ENCODE assay signal across 8 cellular contexts in the genomic region with DNA sequence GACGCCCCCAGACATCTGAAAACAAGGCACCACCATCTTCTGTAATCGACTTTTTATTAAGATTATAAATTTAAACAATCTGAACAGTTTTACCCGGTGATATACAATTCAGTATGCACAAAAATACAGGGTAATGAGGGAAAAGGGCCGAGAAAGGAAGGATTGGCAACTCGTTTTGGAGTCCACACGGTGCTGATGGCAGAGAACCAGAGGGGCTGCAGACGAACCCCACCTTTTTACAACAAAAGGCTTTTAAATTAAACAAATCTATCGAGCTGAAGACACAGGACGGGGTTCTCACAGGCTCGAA. TPM values are rescaled to one million over a fixed set of nuclear protein-coding genes. Genes with fewer than 3 reads are reported as not detected.
DNase-seq lines count a peak whose midpoint lies in the region; ATAC-seq, FAIRE-seq and TF ChIP-seq lines count a peak whose summit lies in the region.

No MANE protein-coding gene starts in this region.

- H3K27me3 Mint-ChIP-seq in Caco-2 (ENCODE audit: insufficient read depth, unreplicated experiment) = no peaks in the 10 kb centered on the region

- peaks cover 24% of the 10 kb centered on the region for H3K4me1 ChIP-seq in Caco-2
- peaks cover 23% of the 10 kb centered on the region for H3K4me1 ChIP-seq in Panc1 (ENCODE audit: control insufficient read depth, insufficient read depth, low read length)
- H3K4me1 ChIP-seq in pancreas = peaks cover 0 to 11% (median 7%) of the 10 kb centered on the region in 3 donors

- intact Hi-C loops in Caco-2 (cut with micrococcal nuclease; ENCODE audit: unreplicated experiment) (loop anchor here (1.0 to 10.0 kb wide), 4 partner anchors 36 to 439 kb away; no protein-coding TSS in a partner anchor), Panc1 (cut with micrococcal nuclease; ENCODE audit: unreplicated experiment) (loop anchor here (5.0 kb wide), 3 partner anchors 162 to 432 kb away; no protein-coding TSS in a partner anchor), pancreas (cut with DNase I) (loop anchor here in 2 of 3 donors (10.0 kb wide), 4 partner anchors 149 to 439 kb away; no protein-coding TSS in a partner anchor)

- H3K4me1 Mint-ChIP-seq in Caco-2 (ENCODE audit: low read depth, unreplicated experiment) = peaks cover 11% of the 10 kb centered on the region

- H3K9me3 ChIP-seq in Caco-2 (no peaks in the 10 kb centered on the region), Panc1 (ENCODE audit: control insufficient read depth, insufficient read depth, low read depth, low read length) (no peaks in the 10 kb centered on the region), pancreas (no peaks in the 10 kb centered on the region)

- no peak for TF ChIP-seq CTCF in Caco-2 (IDR thresholded peaks at IDR 0.05; ENCODE audit: insufficient read depth in 1 of 2, low read depth in 1 of 2, low read length in 1 of 2, severe bottlenecking in 1 of 2, unreplicated experiment in 1 of 2)
- no peak for TF ChIP-seq CTCF in Panc1 (IDR thresholded peaks at IDR 0.05)
- TF ChIP-seq CTCF in pancreas (IDR thresholded peaks at IDR 0.05) = no peak

- no peaks in the 10 kb centered on the region for H3K9me3 Mint-ChIP-seq in Caco-2 (ENCODE audit: unreplicated experiment)

- ATAC-seq in Panc1 (no peak), pancreas (no peak)

- no peaks in the 10 kb centered on the region for H3K36me3 ChIP-seq in Caco-2 (ENCODE audit: control insufficient read depth, insufficient read depth, low read length)
- H3K36me3 ChIP-seq in Panc1 (ENCODE audit: control insufficient read depth, insufficient read depth, low read length) = no peaks in the 10 kb centered on the region; the same call in 1 of the 2 replicates
- no peaks in the 10 kb centered on the region for H3K36me3 ChIP-seq in pancreas

- FAIRE-seq in pancreas (lab: Jason Lieb, UNC) = no peak
- FAIRE-seq in GM19239 (lab: Jason Lieb, UNC) = no peak

- in situ Hi-C loops in Panc1 (cut with HindIII; ENCODE audit: low pct_unique_long_range_greater_than_20kb, low sequenced_read_pairs) = no loop called here

- POLR2A ChIA-PET in Caco-2 (lab: Charles Lee) = interaction anchor here (0.7 kb wide), 1 partner anchor 321 kb away, joined by 3 read pairs; no protein-coding TSS in a partner anchor
- POLR2A ChIA-PET in Panc1 (lab: Charles Lee) = interaction anchor here (0.7 kb wide), 2 partner anchors 40 to 274 kb away, joined by 3 to 4 read pairs; no protein-coding TSS in a partner anchor

- H3K27me3 ChIP-seq in Caco-2 (replicated peaks; ENCODE audit: control insufficient read depth, insufficient read depth, low read length) = no peaks in the 10 kb centered on the region
- no peaks in the 10 kb centered on the region for H3K27me3 ChIP-seq in Panc1 (ENCODE audit: control insufficient read depth, insufficient read depth, low read length)
- no peaks in the 10 kb centered on the region for H3K27me3 ChIP-seq in pancreas

- BruUV-seq in Caco-2 (replicated peaks; lab: Mats Ljungman, UMichigan) = no TSS peak
- no TSS peak for BruUV-seq in Panc1 (replicated peaks; lab: Mats Ljungman, UMichigan)

- no peak overlapping the region for H3K27ac Mint-ChIP-seq in Caco-2 (ENCODE audit: unreplicated experiment)

- H3K27ac ChIP-seq in Panc1 (ENCODE audit: low read length) = peak overlapping the region; percentile 95
- H3K27ac ChIP-seq in epithelial cell of prostate = peak overlapping the region; percentile 98
- H3K27ac ChIP-seq in pancreas = peak overlapping the region; percentile 91 to 99 (median 94)

- WGBS in pancreas, 2 donors = 1 to 2% methylated on average over 10 of the region's 10 CpGs

- H3K4me3 ChIP-seq in Caco-2 (ENCODE audit: low read depth, low read length) (peak overlapping the region; percentile 81), Panc1 (ENCODE audit: low read depth in 2 of 2, low read length in 2 of 2) (peak overlapping the region; percentile 74 to 81), pancreas (peak overlapping the region in 3 of 4 donors; percentile 10 to 83 (median 66))

- H3K36me3 Mint-ChIP-seq in Caco-2 (ENCODE audit: insufficient read depth, unreplicated experiment) = peaks cover 7% of the 10 kb centered on the region

- CTCF ChIA-PET in Caco-2 (lab: Charles Lee) (interaction anchor here (0.6 to 2.0 kb wide), 6 partner anchors 9 to 433 kb away, joined by 3 to 23 read pairs (median 3); no protein-coding TSS in a partner anchor), Panc1 (lab: Charles Lee) (interaction anchor here (0.6 to 1.6 kb wide), 2 partner anchors 32 to 310 kb away, joined by 7 to 8 read pairs; no protein-coding TSS in a partner anchor)

- DNase-seq in Caco-2 = no peak
- DNase-seq in Panc1 (ENCODE audit: low read depth, low spot score) = no peak
- no peak for DNase-seq in epithelial cell of prostate (ENCODE audit: low read depth, low spot score)
- DNase-seq in pancreas = no peak
- no peak for DNase-seq in iPS-NIHi11 (ENCODE audit: low spot score)
- no peak for DNase-seq in GM19239 (ENCODE audit: insufficient read length, low spot score)
- DNase-seq in NCI-H2227 treated with DMSO at 0.1 percent for 48 hours (lab: John Stamatoyannopoulos, UW) = no peak
- DNase-seq in NAMALWA (ENCODE audit: low spot score) = no peak

- H3K4me3 Mint-ChIP-seq in Caco-2 (ENCODE audit: unreplicated experiment) = peak overlapping the region; percentile 86

RNA-seq across cellular contexts. Expression of gene IER5L, which starts 2.6 kb away (rescaled TPM):
- total RNA-seq in Caco-2 (2022) = 3.9 and 4.1 TPM in 2 replicates
- 44.6 TPM for total RNA-seq in Panc1 (2021; ENCODE audit: unreplicated experiment)
- polyA plus RNA-seq in Panc1 (2012; ENCODE audit: insufficient read length) = 56.2 TPM
- total RNA-seq in pancreas = 10 to 100 TPM in 1 of 6 donors, 1 to 10 TPM in 5; 1.8 to 13.2 (median 4.6) TPM
- 10 to 100 TPM in 1 of 2 donors, 1 to 10 TPM in 1; 6.1 to 14.3 TPM for polyA plus RNA-seq in pancreas
